ENCODE assay signal across 10 cellular contexts in the genomic region with DNA sequence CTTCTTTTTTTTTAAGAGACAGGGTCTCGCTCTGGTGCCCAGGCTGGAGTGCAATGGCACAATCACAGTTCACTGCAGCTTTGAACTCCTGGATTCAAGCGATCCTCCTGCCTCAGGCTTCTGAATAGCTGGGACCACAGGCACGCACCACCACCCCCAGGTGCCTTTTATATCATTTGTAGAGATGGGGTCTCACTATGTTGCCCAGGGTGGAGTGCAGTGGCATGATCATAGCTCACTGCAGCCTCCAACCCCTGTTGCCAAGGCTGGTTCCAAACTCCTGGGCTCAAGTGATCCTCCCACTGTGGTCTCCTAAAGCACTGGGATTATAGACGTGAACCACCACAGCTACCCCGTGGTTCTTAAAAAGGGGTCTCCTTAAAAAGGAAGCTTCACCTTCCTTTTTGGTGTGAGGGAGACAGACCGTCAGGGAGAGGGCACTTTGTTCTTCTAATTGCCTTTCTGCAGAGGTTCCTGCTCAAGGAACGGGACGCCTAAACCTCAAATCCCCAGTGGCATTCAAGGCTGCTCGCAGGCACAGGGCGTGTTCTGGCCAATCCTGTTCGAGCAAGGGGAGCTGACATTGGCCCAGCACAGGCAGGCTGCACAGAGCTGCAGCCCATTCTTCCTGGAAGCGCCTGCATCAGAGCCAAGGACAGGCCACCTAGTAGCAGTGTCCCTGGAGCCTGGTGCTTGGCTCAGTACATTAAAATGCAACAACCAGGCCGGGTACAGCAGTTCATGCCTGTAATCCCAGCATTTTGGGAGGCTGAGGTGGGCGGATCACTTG.
DNase-seq lines count a peak whose midpoint lies in the region; ATAC-seq and TF ChIP-seq lines count a peak whose summit lies in the region.
"Had no signal": no experiment of that assay in that cellular context is flagged by ENCODE, and none has a peak within 500 bp of the region (broad histone marks: within the 10 kb centered on the region; RNA-seq: fewer than 3 reads in every experiment).

No MANE protein-coding gene starts in this region.

- H3K14ac ChIP-seq in H9 (ENCODE audit: insufficient read depth, low read length) = no peak overlapping the region

- DNase-seq in H9 (peak; percentile 60), ascending aorta (ENCODE audit: low spot score in 2 of 2) (peak; percentile 78 to 96), hepatocyte (ENCODE audit: low spot score) (no peak), spleen (peak; percentile 80), NCI-H146 (lab: John Stamatoyannopoulos, UW) (no peak), NOMO-1 treated with dmso at 0.1 percent for 144 hours (lab: John Stamatoyannopoulos, UW; ENCODE audit: unreplicated experiment) (no peak)
- no peak for DNase-seq in activated CD4-positive, alpha-beta T cell treated with anti-CD3 and anti-CD28 coated beads, Interleukin-2, amount 50 U/mL, for 1 hour
- DNase-seq: GOT3 had no signal

- no peaks in the 10 kb centered on the region for H3K9me2 ChIP-seq in hepatocyte (replicated peaks; ENCODE audit: insufficient read depth)

- no peak overlapping the region for H2BK20ac ChIP-seq in H9 (ENCODE audit: low read depth, low read length, poor library complexity, severe bottlenecking)

- H2BK5ac ChIP-seq in H9 (ENCODE audit: insufficient read length, low read length) = no peak overlapping the region

- H3K4me1 ChIP-seq in H9 (ENCODE audit: insufficient read depth, low read length) (no peaks in the 10 kb centered on the region), ascending aorta (peaks cover 0 to 22% of the 10 kb centered on the region in 2 donors), hepatocyte (ENCODE audit: insufficient read depth) (peaks cover 15% of the 10 kb centered on the region), spleen (peaks cover 0 to 32% (median 7%) of the 10 kb centered on the region in 6 donors)

- no peak for TF ChIP-seq POLR2A in spleen (IDR thresholded peaks at IDR 0.05)

- peaks cover 6 to 10% of the 10 kb centered on the region in 2 experiments; a peak in 3 of 4 replicates for H3K4me1 Mint-ChIP-seq in H9

- H3K4ac ChIP-seq in H9 (ENCODE audit: low read depth, low read length) = no peak overlapping the region

- no peaks in the 10 kb centered on the region for H3K79me1 ChIP-seq in H9 (ENCODE audit: insufficient read depth, low read depth, low read length, poor library complexity, severe bottlenecking)

- no peak overlapping the region for H4K91ac ChIP-seq in H9 (ENCODE audit: insufficient read length, low read depth, low read length)

- no peak overlapping the region for H3K27ac Mint-ChIP-seq in H9

- no peak overlapping the region for H3K4me3 Mint-ChIP-seq in H9

- H4K8ac ChIP-seq in H9 (replicated peaks; ENCODE audit: insufficient read length, low read depth, low read length) = no peak overlapping the region

- H3K9me3 ChIP-seq in H9 (ENCODE audit: control insufficient read depth, low read depth, low read length) (no peaks in the 10 kb centered on the region), ascending aorta (no peaks in the 10 kb centered on the region), hepatocyte (ENCODE audit: low read depth) (no peaks in the 10 kb centered on the region), spleen (no peaks in the 10 kb centered on the region)

- no peaks in the 10 kb centered on the region for H3K36me3 Mint-ChIP-seq in H9 (ENCODE audit: insufficient read depth in 1 of 3, low read depth in 3 of 3)

- peaks cover 4% of the 10 kb centered on the region for H3K27me3 Mint-ChIP-seq in H9 (ENCODE audit: low read depth)

- no peak overlapping the region for H2AK5ac ChIP-seq in H9 (ENCODE audit: insufficient read length, low read length)

- intact Hi-C loops in ascending aorta (cut with DNase I) = loop anchor here (5.0 kb wide), 5 partner anchors 60 to 930 kb away; partner anchors contain the start of genes HCFC1R1, THOC6 and TNFRSF12A
- intact Hi-C loops in spleen (cut with DNase I; ENCODE audit: low total_unique reads) = no loop called here

- H3K9ac ChIP-seq in H9 (ENCODE audit: extremely low read depth, insufficient read length, low read length) = no peak overlapping the region

- H3K4me3 ChIP-seq in ascending aorta (peak overlapping the region in 1 of 2 donors; percentile 9), hepatocyte (no peak overlapping the region), spleen (no peak overlapping the region)

- H3K4me2 ChIP-seq in H9 (ENCODE audit: insufficient read depth, insufficient read length, low read length) (no peak overlapping the region), hepatocyte (no peak overlapping the region)

- no CpG with 5 or more reads among the region's 14 CpGs for WGBS in H9 (ENCODE audit: extremely low coverage, insufficient read length, low lambda C conversion rate)
- WGBS in hepatocyte (ENCODE audit: low lambda C conversion rate, missing lambda C conversion rate) = 76% methylated on average over 14 of the region's 14 CpGs
- 54 to 70% (median 56%) methylated on average over 14 of the region's 14 CpGs for WGBS in spleen, 5 donors

- H4K20me1 ChIP-seq in H9 (ENCODE audit: control insufficient read depth, insufficient read depth, insufficient read length) (no peaks in the 10 kb centered on the region), hepatocyte (ENCODE audit: insufficient read depth, poor library complexity, severe bottlenecking) (no peaks in the 10 kb centered on the region)

- H3K36me3 ChIP-seq in ascending aorta (no peaks in the 10 kb centered on the region), hepatocyte (replicated peaks; ENCODE audit: insufficient read depth, low read depth) (no peaks in the 10 kb centered on the region), spleen (no peaks in the 10 kb centered on the region)

- H3K23ac ChIP-seq in H9 (ENCODE audit: insufficient read length, low read depth, low read length) = no peak overlapping the region

- H3K27me3 ChIP-seq in H9 (ENCODE audit: insufficient read depth, low read length) (no peaks in the 10 kb centered on the region), ascending aorta (no peaks in the 10 kb centered on the region), hepatocyte (no peaks in the 10 kb centered on the region), spleen (replicated peaks in 1 of 7) (peaks cover 0 to 43% (median 0%) of the 10 kb centered on the region in 7 donors)

- H3K23me2 ChIP-seq in H9 (ENCODE audit: insufficient read length, low read depth, low read length, poor library complexity, severe bottlenecking) = no peaks in the 10 kb centered on the region

- no peak overlapping the region for H3T11ph ChIP-seq in H9 (ENCODE audit: low read length)

- H2BK15ac ChIP-seq in H9 (ENCODE audit: low read depth, low read length) = no peak overlapping the region; the same call in 1 of the 2 replicates

- TF ChIP-seq CTCF in H9 (conservative IDR thresholded peaks at IDR 0.05) (no peak), ascending aorta (IDR thresholded peaks at IDR 0.05) (no peak), hepatocyte (IDR thresholded peaks at IDR 0.05; ENCODE audit: poor library complexity) (no peak), spleen (IDR thresholded peaks at IDR 0.05 in 8 of 11, conservative IDR thresholded peaks at IDR 0.05 in 3 of 11) (no peak)

- H3K18ac ChIP-seq in H9 (ENCODE audit: insufficient read length, low read depth, low read length) = no peak overlapping the region

- H3K79me2 ChIP-seq in H9 (ENCODE audit: insufficient read depth, low read length) (no peaks in the 10 kb centered on the region), hepatocyte (no peaks in the 10 kb centered on the region)

- H3K9me3 Mint-ChIP-seq in H9 = no peaks in the 10 kb centered on the region

- no peak overlapping the region for H4K5ac ChIP-seq in H9 (ENCODE audit: insufficient read length, low read depth, low read length)

- H3K27ac ChIP-seq in H9 (ENCODE audit: insufficient read length, low read depth, low read length) (no peak overlapping the region), ascending aorta (peak overlapping the region; percentile 91 to 98), hepatocyte (peak overlapping the region; percentile 38), spleen (peak overlapping the region in 6 of 8 donors; percentile 2 to 55 (median 46))
- H3K27ac ChIP-seq: HL-60 had no signal

- no peak overlapping the region for H2BK12ac ChIP-seq in H9 (ENCODE audit: insufficient read length, low read depth, low read length)

- ATAC-seq in GM21390 (IDR thresholded peaks at IDR 0.05; ENCODE audit: unreplicated experiment) = no peak

- H2BK120ac ChIP-seq in H9 (ENCODE audit: low read depth, low read length, poor library complexity, severe bottlenecking) = no peak overlapping the region

- H3K56ac ChIP-seq in H9 (ENCODE audit: insufficient read length, low read depth, low read length) = no peak overlapping the region

- no peak overlapping the region for H2AFZ ChIP-seq in H9 (ENCODE audit: low read length)
- no peak overlapping the region for H2AFZ ChIP-seq in hepatocyte

Comparison
In these comparisons a context has a peak if more than half of its experiments do, and no peak if none do; other contexts are left out.
1. DNase-seq: peak in H9 (single experiment), ascending aorta (2 of 2) and spleen (single experiment); none in hepatocyte (single experiment), NCI-H146 (single experiment), NOMO-1 treated with dmso at 0.1 percent for 144 hours (single experiment) and activated CD4-positive, alpha-beta T cell treated with anti-CD3 and anti-CD28 coated beads, Interleukin-2, amount 50 U/mL, for 1 hour (single experiment).